15 cellular contexts compared by ENCODE assay signal in the genomic region with DNA sequence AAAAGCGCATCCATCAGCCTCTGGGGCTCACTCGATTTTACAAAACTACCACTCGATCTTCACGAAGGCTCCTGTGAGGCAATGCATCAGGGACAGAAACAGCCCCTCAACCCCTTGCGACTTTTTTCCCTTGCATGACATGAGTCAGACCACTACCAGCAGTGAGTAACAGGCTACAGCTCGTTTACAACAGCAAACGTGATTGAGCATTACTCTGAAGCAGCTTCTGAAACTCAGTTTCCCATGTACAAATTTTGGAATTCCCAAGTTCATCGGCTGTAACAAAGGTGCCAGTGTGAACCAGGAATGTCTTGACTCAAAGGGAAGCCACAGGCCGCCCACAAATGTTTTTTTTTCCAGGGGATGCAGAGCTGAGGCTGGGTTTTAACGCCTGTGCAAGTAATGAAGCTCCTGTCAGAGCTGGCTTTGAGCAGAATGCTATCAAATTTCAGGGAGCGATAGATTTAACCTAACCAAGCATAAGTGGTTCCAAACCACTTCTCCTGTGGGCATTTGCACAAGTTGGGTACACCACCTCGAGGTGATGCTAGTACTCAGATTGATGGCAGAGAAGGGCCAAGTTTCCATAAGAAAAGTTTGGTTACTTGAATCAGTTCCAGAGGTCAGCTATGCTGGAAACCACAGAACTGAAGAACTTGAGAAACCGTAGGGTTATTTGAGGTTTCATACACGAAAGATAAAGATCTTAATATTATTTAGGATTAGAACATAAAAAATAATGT.
A peak's percentile ranks its signal among the peaks of the same experiment; 100 is the strongest.
DNase-seq lines count a peak whose midpoint lies in the region; ATAC-seq and TF ChIP-seq lines count a peak whose summit lies in the region.
"Had no signal": no experiment of that assay in that cellular context is flagged by ENCODE, and none has a peak within 500 bp of the region (broad histone marks: within the 10 kb centered on the region; RNA-seq: fewer than 3 reads in every experiment).

No MANE protein-coding gene starts in this region.

- in situ Hi-C loops in SK-MEL-5 (cut with HindIII; ENCODE audit: low pct_unique_long_range_greater_than_20kb, low sequenced_read_pairs) = no loop called here

- H3K4me3 ChIP-seq in fibroblast of villous mesenchyme (ENCODE audit: low read depth, low read length) = no peak overlapping the region
- no peak overlapping the region for H3K4me3 ChIP-seq in upper lobe of left lung

- ATAC-seq in upper lobe of left lung (ENCODE audit: low FRiP score in 2 of 2) = no peak
- ATAC-seq: left lobe of liver had no signal

- no peak overlapping the region for H4K5ac ChIP-seq in H9 (ENCODE audit: insufficient read length, low read depth, low read length)

- no peak overlapping the region for H2BK15ac ChIP-seq in H9 (ENCODE audit: low read depth, low read length)

- H2BK20ac ChIP-seq in H9 (ENCODE audit: low read depth, low read length, poor library complexity, severe bottlenecking) = no peak overlapping the region

- H3K4me3 Mint-ChIP-seq in H9 (no peak overlapping the region), glutamatergic neuron (ENCODE audit: unreplicated experiment) (no peak overlapping the region)

- H2AFZ ChIP-seq in H9 (ENCODE audit: low read length) = no peak overlapping the region

- no peak overlapping the region; a peak in 1 of 7 replicates for H3K27ac Mint-ChIP-seq in H9
- H3K27ac Mint-ChIP-seq in glutamatergic neuron (ENCODE audit: unreplicated experiment) = no peak overlapping the region

- no peak overlapping the region for H3K4me2 ChIP-seq in H9 (ENCODE audit: insufficient read depth, insufficient read length, low read length)

- no peak for TF ChIP-seq POLR2A in upper lobe of left lung (IDR thresholded peaks at IDR 0.05)

- H3K36me3 Mint-ChIP-seq in H9 (ENCODE audit: insufficient read depth in 1 of 3, low read depth in 3 of 3) = no peaks in the 10 kb centered on the region
- no peaks in the 10 kb centered on the region for H3K36me3 Mint-ChIP-seq in glutamatergic neuron (ENCODE audit: unreplicated experiment)

- H3K27me3 ChIP-seq in upper lobe of left lung (no peaks in the 10 kb centered on the region), H9 (ENCODE audit: insufficient read depth, low read length) (no peaks in the 10 kb centered on the region)

- no peak overlapping the region for H3K18ac ChIP-seq in H9 (ENCODE audit: insufficient read length, low read depth, low read length)

- no peak overlapping the region for H4K8ac ChIP-seq in H9 (replicated peaks; ENCODE audit: insufficient read length, low read depth, low read length)

- H3K23ac ChIP-seq in H9 (ENCODE audit: insufficient read length, low read depth, low read length) = no peak overlapping the region

- intact Hi-C loops in cardiac septum (cut with DNase I) = no loop called here

- H3K27ac ChIP-seq in upper lobe of left lung (no peak overlapping the region), H9 (ENCODE audit: insufficient read length, low read depth, low read length) (no peak overlapping the region)

- H3K9me3 ChIP-seq in upper lobe of left lung (no peaks in the 10 kb centered on the region), H9 (ENCODE audit: control insufficient read depth, low read depth, low read length) (no peaks in the 10 kb centered on the region)

- H3K4ac ChIP-seq in H9 (ENCODE audit: low read depth, low read length) = no peak overlapping the region

- no peaks in the 10 kb centered on the region for H3K36me3 ChIP-seq in upper lobe of left lung

- no peak overlapping the region for H3T11ph ChIP-seq in H9 (ENCODE audit: low read length)

- peaks cover 9% of the 10 kb centered on the region in 2 experiments for H3K4me1 Mint-ChIP-seq in H9
- H3K4me1 Mint-ChIP-seq in glutamatergic neuron (ENCODE audit: low read depth, unreplicated experiment) = peaks cover 8% of the 10 kb centered on the region

- no peaks in the 10 kb centered on the region for H3K79me1 ChIP-seq in H9 (ENCODE audit: insufficient read depth, low read depth, low read length, poor library complexity, severe bottlenecking)

- no peaks in the 10 kb centered on the region for H3K23me2 ChIP-seq in H9 (ENCODE audit: insufficient read length, low read depth, low read length, poor library complexity, severe bottlenecking)

- H4K91ac ChIP-seq in H9 (ENCODE audit: insufficient read length, low read depth, low read length) = no peak overlapping the region

- H3K56ac ChIP-seq in H9 (ENCODE audit: insufficient read length, low read depth, low read length) = no peak overlapping the region

- H2BK120ac ChIP-seq in H9 (ENCODE audit: low read depth, low read length, poor library complexity, severe bottlenecking) = no peak overlapping the region

- peaks cover 2% of the 10 kb centered on the region; the same call in 1 of the 2 replicates for H3K27me3 Mint-ChIP-seq in H9 (ENCODE audit: low read depth)
- H3K27me3 Mint-ChIP-seq in glutamatergic neuron (ENCODE audit: unreplicated experiment) = no peaks in the 10 kb centered on the region

- H2BK5ac ChIP-seq in H9 (ENCODE audit: insufficient read length, low read length) = no peak overlapping the region

- H4K20me1 ChIP-seq in H9 (ENCODE audit: control insufficient read depth, insufficient read depth, insufficient read length) = no peaks in the 10 kb centered on the region

- H2BK12ac ChIP-seq in H9 (ENCODE audit: insufficient read length, low read depth, low read length) = no peak overlapping the region

- H3K4me1 ChIP-seq in upper lobe of left lung = no peaks in the 10 kb centered on the region
- H3K4me1 ChIP-seq in H9 (ENCODE audit: insufficient read depth, low read length) = peaks cover 3% of the 10 kb centered on the region; the same call in 1 of the 2 replicates

- no peaks in the 10 kb centered on the region for H3K9me3 Mint-ChIP-seq in H9
- H3K9me3 Mint-ChIP-seq in glutamatergic neuron (ENCODE audit: unreplicated experiment) = no peaks in the 10 kb centered on the region

- no peak for TF ChIP-seq CTCF in fibroblast of villous mesenchyme (IDR thresholded peaks at IDR 0.05; ENCODE audit: insufficient read depth, low read depth, low read length)
- no peak for TF ChIP-seq CTCF in upper lobe of left lung (IDR thresholded peaks at IDR 0.05)
- no peak for TF ChIP-seq CTCF in H9 (conservative IDR thresholded peaks at IDR 0.05)
- no peak for TF ChIP-seq CTCF in glutamatergic neuron (IDR thresholded peaks at IDR 0.05; ENCODE audit: partially characterized antibody, unreplicated experiment)

- no peak for TF ChIP-seq EP300 in upper lobe of left lung (IDR thresholded peaks at IDR 0.05)

- no peak overlapping the region for H2AK5ac ChIP-seq in H9 (ENCODE audit: insufficient read length, low read length)

- H3K14ac ChIP-seq in H9 (ENCODE audit: insufficient read depth, low read length) = no peak overlapping the region

- DNase-seq in NCI-H2107 (lab: John Stamatoyannopoulos, UW) (peak; percentile 46), SK-MEL-5 (ENCODE audit: low read depth, low spot score) (peak; percentile 29), fibroblast of villous mesenchyme (ENCODE audit: low read depth) (peak; percentile 0), renal cortical epithelial cell (ENCODE audit: low read depth) (peak; percentile 74), upper lobe of left lung (no peak), H9 (no peak), cardiac septum (ENCODE audit: low spot score) (no peak), glutamatergic neuron (no peak)
- DNase-seq: activated effector memory CD4-positive, alpha-beta T cell treated with Interleukin-2 at 50 U/mL for 16 hours; DMS53; hippocampal formation; KG1; NCI-H1092 treated with DMSO at 0.1 percent for 48 hours; T-helper 1 cell had no signal

- 57 to 63% methylated on average over 14 of the region's 14 CpGs for WGBS in upper lobe of left lung, 2 donors
- no CpG with 5 or more reads among the region's 14 CpGs for WGBS in H9 (ENCODE audit: extremely low coverage, insufficient read length, low lambda C conversion rate)

- no peak overlapping the region for H3K9ac ChIP-seq in H9 (ENCODE audit: extremely low read depth, insufficient read length, low read length)

- H3K79me2 ChIP-seq in H9 (ENCODE audit: insufficient read depth, low read length) = no peaks in the 10 kb centered on the region

Comparison
In these comparisons a context has a peak if more than half of its experiments do, and no peak if none do; other contexts are left out.
1. DNase-seq: peak in NCI-H2107 (single experiment), SK-MEL-5 (single experiment), fibroblast of villous mesenchyme (single experiment) and renal cortical epithelial cell (single experiment); none in upper lobe of left lung (0 of 2), H9 (single experiment), cardiac septum (single experiment) and glutamatergic neuron (single experiment).